Comparison of ENCODE assay signal across 8 cellular contexts in the genomic region with DNA sequence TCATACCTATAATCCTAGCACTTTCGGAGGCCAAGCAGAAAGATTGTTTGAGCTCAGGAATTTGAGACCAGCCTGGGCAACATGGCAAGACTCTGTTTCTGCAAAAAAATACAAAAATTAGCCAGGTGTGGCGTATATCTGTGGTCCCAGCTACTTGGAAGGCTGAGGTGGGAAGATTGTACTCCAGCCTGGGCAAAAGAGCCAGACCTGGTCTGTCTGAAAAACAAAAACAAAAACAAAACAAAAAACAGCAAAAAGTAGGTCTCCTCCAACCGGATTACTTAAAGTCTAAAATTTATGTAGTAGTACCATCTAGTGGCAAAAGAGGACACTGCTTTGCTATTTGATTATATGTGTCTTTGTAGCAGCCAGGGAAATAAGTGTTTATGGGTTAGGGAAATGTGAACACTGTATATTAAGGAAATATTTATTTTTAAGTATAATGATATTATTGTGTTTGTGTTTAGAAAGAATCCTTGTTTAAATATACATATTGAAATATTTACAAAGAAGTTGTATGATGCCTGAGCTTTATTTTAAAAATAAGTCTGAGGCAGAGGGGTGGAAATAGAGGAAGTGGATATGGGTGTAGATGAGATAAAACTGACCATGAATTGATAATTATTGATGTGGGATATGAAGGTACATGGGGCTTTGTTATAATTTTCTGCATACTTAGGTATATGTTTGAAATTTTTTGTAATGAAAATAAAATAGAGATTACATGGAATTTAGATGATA. TPM values are rescaled to one million over a fixed set of nuclear protein-coding genes. Genes with fewer than 3 reads are reported as not detected.
DNase-seq lines count a peak whose midpoint lies in the region; ATAC-seq and TF ChIP-seq lines count a peak whose summit lies in the region.

No MANE protein-coding gene starts in this region.

- H3F3A ChIP-seq in DOHH2 (ENCODE audit: control insufficient read depth, insufficient read depth) (no peaks in the 10 kb centered on the region; the same call in 1 of the 2 replicates), OCI-LY1 (ENCODE audit: insufficient read depth, low read length) (no peaks in the 10 kb centered on the region)

- H4K20me1 ChIP-seq in DOHH2 (ENCODE audit: control insufficient read depth, insufficient read depth, low read depth, low read length) (no peaks in the 10 kb centered on the region), OCI-LY1 (ENCODE audit: insufficient read depth, low read length) (no peaks in the 10 kb centered on the region; the same call in 1 of the 2 replicates)

- H3K4me1 ChIP-seq in DOHH2 (ENCODE audit: control insufficient read depth, low read length): peaks cover 8% of the 10 kb centered on the region
- H3K4me1 ChIP-seq in OCI-LY1 (ENCODE audit: insufficient read depth, low read length, severe bottlenecking): no peaks in the 10 kb centered on the region
- H3K4me1 ChIP-seq in left lung: peaks cover 0 to 8% of the 10 kb centered on the region in 2 donors
- peaks cover 0 to 19% (median 2%) of the 10 kb centered on the region in 4 donors for H3K4me1 ChIP-seq in tibial artery

- DNase-seq in cerebellum (ENCODE audit: low spot score) (peak; percentile 59), left lung (no peak), tibial artery (no peak)
- no peak for DNase-seq in activated T-cell treated with anti-CD3 and anti-CD28 coated beads, Interleukin-2, amount 50 U/mL, for 1 hour

- intact Hi-C loops in left lung (cut with DNase I) (loop anchor here in 1 of 2 donors (5.0 kb wide), 1 partner anchor 205 kb away; no protein-coding TSS in a partner anchor), tibial artery (cut with DNase I; ENCODE audit: low total_unique reads) (loop anchor here (5.0 kb wide), 1 partner anchor 205 kb away; no protein-coding TSS in a partner anchor)

- ATAC-seq in GM21367 (IDR thresholded peaks at IDR 0.05; ENCODE audit: unreplicated experiment) (peak; percentile 85), HG03571 (IDR thresholded peaks at IDR 0.05; ENCODE audit: unreplicated experiment) (peak; percentile 88), left lung (peak; percentile 81)

- H2AFZ ChIP-seq in OCI-LY1 (ENCODE audit: low read length): no peak overlapping the region

- H3K9me2 ChIP-seq in DOHH2 (replicated peaks; ENCODE audit: control insufficient read depth, low read length): no peaks in the 10 kb centered on the region
- no peaks in the 10 kb centered on the region for H3K9me2 ChIP-seq in OCI-LY1 (ENCODE audit: low read depth, low read length)

- no peaks in the 10 kb centered on the region for H3K9me3 ChIP-seq in DOHH2 (ENCODE audit: control insufficient read depth, insufficient read depth, low read length)
- no peaks in the 10 kb centered on the region for H3K9me3 ChIP-seq in OCI-LY1 (ENCODE audit: low read length)
- H3K9me3 ChIP-seq in left lung: no peaks in the 10 kb centered on the region
- H3K9me3 ChIP-seq in tibial artery: no peaks in the 10 kb centered on the region

- H3K9ac ChIP-seq in OCI-LY1 (ENCODE audit: low read length): no peak overlapping the region

- H3K4me2 ChIP-seq in DOHH2 (ENCODE audit: low read length): 0 out of 2 replicates have a peak overlapping the region, but pooled peaks have one; percentile 1
- H3K4me2 ChIP-seq in OCI-LY1 (ENCODE audit: low read length): no peak overlapping the region

- H3K27ac ChIP-seq in DOHH2 (ENCODE audit: low read depth, low read length) (no peak overlapping the region), OCI-LY1 (ENCODE audit: low read depth, low read length, poor library complexity, severe bottlenecking) (no peak overlapping the region), left lung (no peak overlapping the region), tibial artery (peak overlapping the region; percentile 48 to 58)

- H3K27me3 ChIP-seq in DOHH2 (ENCODE audit: control insufficient read depth, low read length): no peaks in the 10 kb centered on the region
- no peaks in the 10 kb centered on the region for H3K27me3 ChIP-seq in OCI-LY1 (ENCODE audit: insufficient read depth, low read length)
- H3K27me3 ChIP-seq in left lung: no peaks in the 10 kb centered on the region
- no peaks in the 10 kb centered on the region for H3K27me3 ChIP-seq in tibial artery

- peak; percentile 58 for TF ChIP-seq CTCF in DOHH2 (IDR thresholded peaks at IDR 0.05; ENCODE audit: low read depth, low read length, poor library complexity, severe bottlenecking)
- TF ChIP-seq CTCF in OCI-LY1 (IDR thresholded peaks at IDR 0.05; ENCODE audit: low read length): peak; percentile 84
- peak; percentile 71 to 76 for TF ChIP-seq CTCF in left lung (IDR thresholded peaks at IDR 0.05)
- TF ChIP-seq CTCF in tibial artery (IDR thresholded peaks at IDR 0.05): peak; percentile 81

- H3K36me3 ChIP-seq in DOHH2 (ENCODE audit: control insufficient read depth, low read length) (peaks cover 3% of the 10 kb centered on the region; the same call in 1 of the 2 replicates), OCI-LY1 (ENCODE audit: insufficient read depth, low read length) (peaks cover 15% of the 10 kb centered on the region), left lung (peaks cover 0 to 26% of the 10 kb centered on the region in 2 donors), tibial artery (peaks cover 4 to 11% (median 7%) of the 10 kb centered on the region in 3 donors)

- H3K79me2 ChIP-seq in DOHH2 (ENCODE audit: control insufficient read depth, low read length): peaks cover 4% of the 10 kb centered on the region
- peaks cover 10% of the 10 kb centered on the region; the same call in 1 of the 2 replicates for H3K79me2 ChIP-seq in OCI-LY1 (ENCODE audit: insufficient read depth, low read length)

- H3K4me3 ChIP-seq in DOHH2 (ENCODE audit: low read length) (no peak overlapping the region), OCI-LY1 (ENCODE audit: low read depth, low read length, poor library complexity, severe bottlenecking) (no peak overlapping the region), left lung (no peak overlapping the region), tibial artery (peak overlapping the region in 1 of 2 donors; percentile 21)

RNA-seq across cellular contexts. Expression of gene APC, which starts 20.0 kb away (rescaled TPM):
- total RNA-seq in cerebellum (293 TPM), left lung (10 to 100 TPM; 41.0 to 52.0 TPM)

Comparison
In these comparisons a context has a peak if more than half of its experiments do, and no peak if none do; other contexts are left out.
1. H3K27ac ChIP-seq: peak in tibial artery (2 of 2); none in DOHH2 (single experiment), OCI-LY1 (single experiment) and left lung (0 of 2).
2. Peak in every context shown above with its lines, with median percentiles within 50 percentile points of each other: CTCF ChIP-seq and ATAC-seq.